ENCODE assay signal across 13 cellular contexts in the genomic region with DNA sequence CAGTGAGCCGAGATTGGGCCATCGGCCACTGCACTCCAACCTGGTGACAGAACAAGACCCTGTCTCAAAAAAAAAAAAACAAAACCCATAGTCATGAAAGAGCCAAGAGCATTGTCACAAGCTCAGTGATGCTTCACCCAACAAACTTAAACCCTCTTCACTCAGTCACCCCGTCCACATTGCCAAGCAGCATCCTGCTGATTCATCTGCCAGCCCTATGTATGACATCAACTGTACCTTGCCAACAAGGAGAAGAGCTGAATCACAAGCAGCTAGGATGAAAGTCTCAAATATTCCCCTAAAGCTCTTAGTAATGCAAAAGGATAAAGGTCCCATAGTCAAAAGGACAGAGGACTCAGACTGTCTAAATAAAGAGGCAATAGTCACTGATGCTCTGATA.
DNase-seq lines count a peak whose midpoint lies in the region; ATAC-seq, FAIRE-seq and TF ChIP-seq lines count a peak whose summit lies in the region.
"Had no signal": no experiment of that assay in that cellular context is flagged by ENCODE, and none has a peak within 500 bp of the region (broad histone marks: within the 10 kb centered on the region; RNA-seq: fewer than 3 reads in every experiment).

No MANE protein-coding gene starts in this region.

- no peak for TF ChIP-seq EP300 in HepG2 (IDR thresholded peaks at IDR 0.05; ENCODE audit: low read depth in 2 of 2, low read length in 2 of 2)
- TF ChIP-seq EP300 in HepG2 (CRISPR knock-in tag; IDR thresholded peaks at IDR 0.05; ENCODE audit: borderline replicate concordance): no peak

- dilution Hi-C loops in mammary epithelial cell (cut with HindIII; ENCODE audit: low sequenced_read_pairs): no loop called here

- no peak for ATAC-seq in HepG2
- no peak for ATAC-seq in pancreas
- no peak for ATAC-seq in GM21717 (IDR thresholded peaks at IDR 0.05; ENCODE audit: unreplicated experiment)
- ATAC-seq: right cardiac atrium, T-cell had no signal

- H3K36me3 Mint-ChIP-seq in activated CD4-positive, alpha-beta memory T cell treated with anti-CD3 and anti-CD28 coated beads for 36 hours: peaks cover 9% of the 10 kb centered on the region
- H3K36me3 Mint-ChIP-seq in activated CD4-positive, alpha-beta memory T cell treated with anti-CD3 and anti-CD28 coated beads, Interleukin-2, amount 10 ng/mL, durations not matched to agents 7 days and 5 days (ENCODE audit: low read depth): peaks cover 11% of the 10 kb centered on the region

- H3K27me3 ChIP-seq in mammary epithelial cell (ENCODE audit: insufficient read depth, low read length): no peaks in the 10 kb centered on the region
- no peaks in the 10 kb centered on the region for H3K27me3 ChIP-seq in HepG2 (ENCODE audit: control insufficient read depth in 1 of 2, insufficient read depth in 2 of 2, low read length in 2 of 2)
- no peaks in the 10 kb centered on the region for H3K27me3 ChIP-seq in pancreas
- no peaks in the 10 kb centered on the region for H3K27me3 ChIP-seq in hepatocyte
- H3K27me3 ChIP-seq: transverse colon had no signal

- 74% methylated on average over 3 of the region's 3 CpGs for WGBS in mammary epithelial cell (ENCODE audit: low coverage, missing lambda C conversion rate)
- WGBS in HepG2 (ENCODE audit: low lambda C conversion rate): 93% methylated on average over 3 of the region's 3 CpGs
- WGBS in pancreas, 2 donors: 97% methylated on average over 3 of the region's 3 CpGs
- 92% methylated on average over 3 of the region's 3 CpGs for WGBS in hepatocyte (ENCODE audit: low lambda C conversion rate, missing lambda C conversion rate)

- TF ChIP-seq RAD21 in HepG2 (CRISPR knock-in tag; IDR thresholded peaks at IDR 0.05): no peak

- no peak overlapping the region for H3K27ac ChIP-seq in mammary epithelial cell (ENCODE audit: insufficient read depth, low read depth, low read length)
- H3K27ac ChIP-seq in HepG2 (ENCODE audit: extremely low read length, insufficient read depth, low read length): no peak overlapping the region
- H3K27ac ChIP-seq in pancreas: no peak overlapping the region
- no peak overlapping the region for H3K27ac ChIP-seq in hepatocyte
- H3K27ac ChIP-seq: transverse colon had no signal

- H3K9ac ChIP-seq in mammary epithelial cell (ENCODE audit: insufficient read depth, low read length): no peak overlapping the region
- no peak overlapping the region for H3K9ac ChIP-seq in HepG2 (ENCODE audit: insufficient read depth, low read depth, low read length)

- no peaks in the 10 kb centered on the region for H3K4me1 Mint-ChIP-seq in activated CD4-positive, alpha-beta memory T cell treated with anti-CD3 and anti-CD28 coated beads for 36 hours (ENCODE audit: low read depth)
- peaks cover 2% of the 10 kb centered on the region for H3K4me1 Mint-ChIP-seq in activated CD4-positive, alpha-beta memory T cell treated with anti-CD3 and anti-CD28 coated beads, Interleukin-2, amount 10 ng/mL, durations not matched to agents 7 days and 5 days
- H3K4me1 Mint-ChIP-seq: T-cell had no signal

- no peaks in the 10 kb centered on the region for H3K36me3 ChIP-seq in mammary epithelial cell (ENCODE audit: insufficient read depth, low read length)
- no peaks in the 10 kb centered on the region for H3K36me3 ChIP-seq in HepG2 (replicated peaks in 1 of 2; ENCODE audit: control insufficient read depth in 1 of 2, insufficient read depth in 2 of 2, low read length in 2 of 2)
- no peaks in the 10 kb centered on the region for H3K36me3 ChIP-seq in pancreas
- peaks cover 2% of the 10 kb centered on the region for H3K36me3 ChIP-seq in hepatocyte (replicated peaks; ENCODE audit: insufficient read depth, low read depth)

- no peak overlapping the region for H3K27ac Mint-ChIP-seq in activated CD4-positive, alpha-beta memory T cell treated with anti-CD3 and anti-CD28 coated beads for 36 hours
- no peak overlapping the region for H3K27ac Mint-ChIP-seq in activated CD4-positive, alpha-beta memory T cell treated with anti-CD3 and anti-CD28 coated beads, Interleukin-2, amount 10 ng/mL, durations not matched to agents 7 days and 5 days
- H3K27ac Mint-ChIP-seq: endodermal cell, T-cell had no signal

- H3K4me3 Mint-ChIP-seq in activated CD4-positive, alpha-beta memory T cell treated with anti-CD3 and anti-CD28 coated beads for 36 hours: no peak overlapping the region
- H3K4me3 Mint-ChIP-seq in activated CD4-positive, alpha-beta memory T cell treated with anti-CD3 and anti-CD28 coated beads, Interleukin-2, amount 10 ng/mL, durations not matched to agents 7 days and 5 days: no peak overlapping the region
- H3K4me3 Mint-ChIP-seq: endodermal cell, T-cell had no signal

- H3K4me2 ChIP-seq in mammary epithelial cell (ENCODE audit: insufficient read depth, low read depth, low read length) (no peak overlapping the region), HepG2 (ENCODE audit: low read depth, low read length) (no peak overlapping the region), hepatocyte (no peak overlapping the region)

- FAIRE-seq in HepG2 (lab: Jason Lieb, UNC) (no peak), pancreas (lab: Jason Lieb, UNC) (no peak)

- no peak for TF ChIP-seq POLR2A in HepG2 (IDR thresholded peaks at IDR 0.05; ENCODE audit: insufficient read depth in 1 of 2, low read depth in 2 of 2, low read length in 2 of 2)

- H3K9me3 ChIP-seq in mammary epithelial cell (replicated peaks; ENCODE audit: insufficient read depth, low read length) (no peaks in the 10 kb centered on the region), HepG2 (ENCODE audit: low read length) (peaks cover 8% of the 10 kb centered on the region), pancreas (no peaks in the 10 kb centered on the region), hepatocyte (ENCODE audit: low read depth) (no peaks in the 10 kb centered on the region)
- H3K9me3 ChIP-seq: transverse colon had no signal

- intact Hi-C loops in activated CD4-positive, alpha-beta memory T cell treated with anti-CD3 and anti-CD28 coated beads for 36 hours (cut with micrococcal nuclease): no loop called here
- intact Hi-C loops in mammary epithelial cell (cut with micrococcal nuclease): no loop called here
- intact Hi-C loops in HepG2 (cut with micrococcal nuclease; ENCODE audit: unreplicated experiment): no loop called here
- intact Hi-C loops in pancreas (cut with DNase I): no loop called here

- peak; percentile 48 for DNase-seq in activated CD4-positive, alpha-beta memory T cell treated with anti-CD3 and anti-CD28 coated beads for 36 hours
- no peak for DNase-seq in activated CD4-positive, alpha-beta memory T cell treated with anti-CD3 and anti-CD28 coated beads, Interleukin-2, amount 10 ng/mL, durations not matched to agents 7 days and 5 days
- DNase-seq in HT1080 (ENCODE audit: low read depth) (peak; percentile 91), mammary epithelial cell (peak; percentile 86), HepG2 (ENCODE audit: low spot score) (peak; percentile 9), pancreas (no peak), hepatocyte (ENCODE audit: low spot score) (no peak)
- DNase-seq: endodermal cell, NCI-H2029, right cardiac atrium, T-cell, transverse colon had no signal

- POLR2A ChIA-PET in activated CD4-positive, alpha-beta memory T cell treated with anti-CD3 and anti-CD28 coated beads for 36 hours (lab: Charles Lee): no interaction called here
- POLR2A ChIA-PET in activated CD4-positive, alpha-beta memory T cell treated with anti-CD3 and anti-CD28 coated beads, Interleukin-2, amount 10 ng/mL, durations not matched to agents 7 days and 5 days (lab: Charles Lee): no interaction called here
- POLR2A ChIA-PET in HepG2 (lab: Yijun Ruan, JAX): no interaction called here

- H3K79me2 ChIP-seq in mammary epithelial cell (ENCODE audit: insufficient read depth, low read length): no peaks in the 10 kb centered on the region
- no peaks in the 10 kb centered on the region for H3K79me2 ChIP-seq in HepG2 (ENCODE audit: insufficient read depth, low read length)
- no peaks in the 10 kb centered on the region for H3K79me2 ChIP-seq in hepatocyte

- H3K9me2 ChIP-seq in hepatocyte (replicated peaks; ENCODE audit: insufficient read depth): no peaks in the 10 kb centered on the region

- H3K4me1 ChIP-seq in mammary epithelial cell (ENCODE audit: insufficient read depth, low read length) (no peaks in the 10 kb centered on the region), HepG2 (ENCODE audit: insufficient read depth, low read length) (no peaks in the 10 kb centered on the region), pancreas (no peaks in the 10 kb centered on the region), hepatocyte (ENCODE audit: insufficient read depth) (no peaks in the 10 kb centered on the region)
- H3K4me1 ChIP-seq: transverse colon had no signal

- H3K9me3 Mint-ChIP-seq in activated CD4-positive, alpha-beta memory T cell treated with anti-CD3 and anti-CD28 coated beads for 36 hours: peaks cover 7% of the 10 kb centered on the region
- peaks cover 4% of the 10 kb centered on the region for H3K9me3 Mint-ChIP-seq in activated CD4-positive, alpha-beta memory T cell treated with anti-CD3 and anti-CD28 coated beads, Interleukin-2, amount 10 ng/mL, durations not matched to agents 7 days and 5 days

- H2AFZ ChIP-seq in mammary epithelial cell (ENCODE audit: low read depth, low read length) (no peak overlapping the region), HepG2 (ENCODE audit: low read length) (no peak overlapping the region), hepatocyte (no peak overlapping the region)

- BruUV-seq in mammary epithelial cell (replicated peaks; lab: Mats Ljungman, UMichigan) (no TSS peak), HepG2 (replicated peaks; lab: Mats Ljungman, UMichigan) (no TSS peak)

- no peaks in the 10 kb centered on the region for H3K27me3 Mint-ChIP-seq in activated CD4-positive, alpha-beta memory T cell treated with anti-CD3 and anti-CD28 coated beads for 36 hours
- H3K27me3 Mint-ChIP-seq in activated CD4-positive, alpha-beta memory T cell treated with anti-CD3 and anti-CD28 coated beads, Interleukin-2, amount 10 ng/mL, durations not matched to agents 7 days and 5 days: no peaks in the 10 kb centered on the region
- H3K27me3 Mint-ChIP-seq: T-cell had no signal

- H3K4me3 ChIP-seq in mammary epithelial cell (replicated peaks in 1 of 3; ENCODE audit: insufficient read depth in 1 of 3, low read depth in 2 of 3, low read length in 3 of 3) (no peak overlapping the region), HepG2 (replicated peaks in 1 of 3; ENCODE audit: insufficient read depth in 1 of 3, low read depth in 2 of 3, low read length in 3 of 3) (no peak overlapping the region), pancreas (no peak overlapping the region), hepatocyte (no peak overlapping the region)
- H3K4me3 ChIP-seq: transverse colon had no signal

- CTCF ChIA-PET in activated CD4-positive, alpha-beta memory T cell treated with anti-CD3 and anti-CD28 coated beads for 36 hours (lab: Charles Lee): no interaction called here
- CTCF ChIA-PET in activated CD4-positive, alpha-beta memory T cell treated with anti-CD3 and anti-CD28 coated beads, Interleukin-2, amount 10 ng/mL, durations not matched to agents 7 days and 5 days (lab: Charles Lee): no interaction called here
- CTCF ChIA-PET in mammary epithelial cell (lab: Charles Lee; ENCODE audit: low non-redundant PET): interaction anchor here (0.7 kb wide), 1 partner anchor 9 kb away, joined by 3 read pairs; no protein-coding TSS in a partner anchor
- CTCF ChIA-PET in HepG2 (lab: Yijun Ruan, JAX; ENCODE audit: low intra/inter-chr PET ratio, low total read pairs): no interaction called here

- H4K20me1 ChIP-seq in mammary epithelial cell (ENCODE audit: insufficient read depth, low read length) (no peaks in the 10 kb centered on the region), HepG2 (ENCODE audit: insufficient read depth, low read length) (no peaks in the 10 kb centered on the region), hepatocyte (ENCODE audit: insufficient read depth, poor library complexity, severe bottlenecking) (no peaks in the 10 kb centered on the region)

- in situ Hi-C loops in mammary epithelial cell (cut with MboI; ENCODE audit: low sequenced_read_pairs in 2 of 2) (loop anchor here (25.0 kb wide), 2 partner anchors 655 to 680 kb away; no protein-coding TSS in a partner anchor), HepG2 (cut with HindIII; ENCODE audit: extremely low pct_ligation_motif_present, low pct_unique_long_range_greater_than_20kb) (no loop called here)

- TF ChIP-seq CTCF in mammary epithelial cell (conservative IDR thresholded peaks at IDR 0.05 in 1 of 2, IDR thresholded peaks at IDR 0.05 in 1 of 2; ENCODE audit: extremely low read depth in 1 of 2, insufficient read depth in 1 of 2, low read depth in 1 of 2, low read length in 2 of 2) (no peak), HepG2 (CRISPR knock-in tag; IDR thresholded peaks at IDR 0.05) (no peak), pancreas (IDR thresholded peaks at IDR 0.05) (no peak), hepatocyte (IDR thresholded peaks at IDR 0.05; ENCODE audit: poor library complexity) (no peak)

Comparison
In these comparisons a context has a peak if more than half of its experiments do, and no peak if none do; other contexts are left out.
1. DNase-seq: peak in activated CD4-positive, alpha-beta memory T cell treated with anti-CD3 and anti-CD28 coated beads for 36 hours (single experiment), HT1080 (single experiment), mammary epithelial cell (single experiment) and HepG2 (single experiment); none in activated CD4-positive, alpha-beta memory T cell treated with anti-CD3 and anti-CD28 coated beads, Interleukin-2, amount 10 ng/mL, durations not matched to agents 7 days and 5 days (single experiment), pancreas (0 of 6) and hepatocyte (single experiment).